ENCODE assay signal across 12 cellular contexts in the genomic region with DNA sequence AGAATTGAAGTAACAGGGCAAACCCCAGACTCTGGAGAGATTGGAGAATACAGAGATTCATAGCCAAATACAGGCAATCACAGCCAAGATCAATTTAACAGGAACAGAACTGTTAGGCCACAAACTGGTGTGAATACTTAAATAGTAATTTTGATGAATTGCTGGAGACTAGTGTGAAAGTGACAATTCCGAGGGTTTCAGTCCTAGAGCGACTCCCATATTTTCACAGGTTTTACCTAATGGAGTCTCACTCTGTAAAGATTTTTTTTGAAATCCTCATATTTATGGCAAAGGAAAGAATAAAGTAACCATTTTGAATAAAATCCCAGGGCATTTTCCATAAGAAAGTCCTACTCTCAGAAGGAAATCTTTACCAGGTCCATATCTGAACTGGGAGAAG.
"Had no signal": no experiment of that assay in that cellular context is flagged by ENCODE, and none has a peak within 500 bp of the region (broad histone marks: within the 10 kb centered on the region; RNA-seq: fewer than 3 reads in every experiment).

No MANE protein-coding gene starts in this region.

- H3K27me3 ChIP-seq: ovary, tibial nerve, vagina had no signal

- H3K4me1 ChIP-seq: tibial nerve, vagina had no signal

- H3K4me3 ChIP-seq: ovary, tibial nerve, vagina had no signal

- ATAC-seq: effector memory CD8-positive, alpha-beta T cell; T-helper 17 cell; WTC11 had no signal

- H3K9me3 ChIP-seq: ovary, tibial nerve, vagina had no signal

- DNase-seq: activated CD4-positive, alpha-beta T cell treated with anti-CD3 and anti-CD28 coated beads for 48 hours; activated effector memory CD4-positive, alpha-beta T cell treated with Interleukin-2 at 50 U/mL for 16 hours; cerebellar nuclear complex; effector memory CD8-positive, alpha-beta T cell; glutamatergic neuron; nephron progenitor cell; ovary; small intestine; T-helper 17 cell had no signal

- H3K27ac ChIP-seq: ovary, tibial nerve, vagina had no signal

- H3K36me3 ChIP-seq: ovary, tibial nerve, vagina had no signal
